In genomic region chr15:51229907-51230328, GRCh38 we compare ENCODE assay signal across 8 cellular contexts.
A peak's percentile ranks its signal among the peaks of the same experiment; 100 is the strongest.
DNase-seq lines count a peak whose midpoint lies in the region; ATAC-seq and TF ChIP-seq lines count a peak whose summit lies in the region.

No MANE protein-coding gene starts in this region.

- H2AFZ ChIP-seq in smooth muscle cell (ENCODE audit: low read depth): no peak overlapping the region

- H3F3A ChIP-seq in smooth muscle cell (ENCODE audit: low read depth): no peaks in the 10 kb centered on the region

- no peak overlapping the region for H3K27ac ChIP-seq in smooth muscle cell (ENCODE audit: low read depth)

- H3K9ac ChIP-seq in smooth muscle cell (ENCODE audit: low read depth): no peak overlapping the region

- no peaks in the 10 kb centered on the region for H3K79me2 ChIP-seq in smooth muscle cell (ENCODE audit: low read depth)

- H3K36me3 ChIP-seq in smooth muscle cell (ENCODE audit: low read depth): no peaks in the 10 kb centered on the region

- no peaks in the 10 kb centered on the region for H3K4me1 ChIP-seq in smooth muscle cell (ENCODE audit: low read depth)

- no peak for ATAC-seq in GM19455 (IDR thresholded peaks at IDR 0.05; ENCODE audit: unreplicated experiment)

- no peak overlapping the region for H3K4me2 ChIP-seq in smooth muscle cell

- H3K4me3 ChIP-seq in fibroblast of villous mesenchyme (ENCODE audit: low read depth, low read length) (no peak overlapping the region), smooth muscle cell (no peak overlapping the region)

- TF ChIP-seq CTCF in fibroblast of villous mesenchyme (IDR thresholded peaks at IDR 0.05; ENCODE audit: insufficient read depth, low read depth, low read length): peak; percentile 54
- TF ChIP-seq CTCF in smooth muscle cell (IDR thresholded peaks at IDR 0.05; ENCODE audit: borderline replicate concordance, insufficient read depth, poor library complexity, severe bottlenecking): peak; percentile 47

- no peaks in the 10 kb centered on the region for H3K27me3 ChIP-seq in smooth muscle cell (ENCODE audit: low read depth)

- WGBS in smooth muscle cell (ENCODE audit: low lambda C conversion rate): 37% methylated on average over 2 of the region's 2 CpGs

- H3K9me3 ChIP-seq in smooth muscle cell (replicated peaks; ENCODE audit: low read depth): no peaks in the 10 kb centered on the region

- H4K20me1 ChIP-seq in smooth muscle cell (ENCODE audit: low read depth): no peaks in the 10 kb centered on the region

- DNase-seq in NCI-H1694 treated with DMSO at 0.1 percent for 48 hours (lab: John Stamatoyannopoulos, UW) (peak; percentile 2), NCI-H1694 (lab: John Stamatoyannopoulos, UW) (no peak), OCI-M1 (lab: John Stamatoyannopoulos, UW) (peak; percentile 56), fibroblast of villous mesenchyme (ENCODE audit: low read depth) (peak; percentile 61), smooth muscle cell (lab: John Stamatoyannopoulos, UW; ENCODE audit: unreplicated experiment) (no peak), NCI-H510A treated with DMSO at 0.1 percent for 48 hours (lab: John Stamatoyannopoulos, UW) (no peak), HK-2 (ENCODE audit: unreplicated experiment) (no peak)

Comparison
In these comparisons a context has a peak if more than half of its experiments do, and no peak if none do; other contexts are left out.
1. DNase-seq: peak in NCI-H1694 treated with DMSO at 0.1 percent for 48 hours (single experiment), OCI-M1 (single experiment) and fibroblast of villous mesenchyme (single experiment); none in NCI-H1694 (single experiment), smooth muscle cell (single experiment), NCI-H510A treated with DMSO at 0.1 percent for 48 hours (single experiment) and HK-2 (single experiment).